In the genomic region with DNA sequence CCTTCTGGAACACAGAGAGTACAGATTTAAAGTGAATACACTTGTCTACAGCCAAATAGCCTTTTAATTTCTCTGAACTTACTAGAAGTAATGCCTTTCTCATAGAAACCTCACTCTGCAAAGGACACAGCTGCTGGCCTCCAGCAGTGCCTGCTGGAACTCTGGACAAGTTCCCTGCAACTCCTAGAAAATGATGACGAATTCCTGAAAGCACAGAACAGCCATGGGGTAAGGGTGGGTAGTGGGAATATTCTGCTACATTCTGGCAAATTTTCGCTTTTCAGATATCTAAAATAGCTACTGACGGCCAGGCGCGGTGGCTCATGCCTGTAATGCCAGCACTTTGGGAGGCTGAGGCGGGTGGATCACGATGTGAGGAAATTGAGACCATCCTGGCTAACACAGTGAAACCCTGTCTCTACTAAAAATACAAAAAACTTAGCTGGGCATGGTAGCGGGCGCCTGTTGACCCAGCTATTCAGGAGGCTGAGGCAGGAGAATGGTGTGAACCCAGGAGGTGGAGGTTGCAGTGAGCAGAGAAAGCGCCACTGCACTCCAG, we compare ENCODE assay signal across 14 cellular contexts. TPM values are rescaled to one million over a fixed set of nuclear protein-coding genes. Genes with fewer than 3 reads are reported as not detected.
A peak's percentile ranks its signal among the peaks of the same experiment; 100 is the strongest.
DNase-seq lines count a peak whose midpoint lies in the region; ATAC-seq and TF ChIP-seq lines count a peak whose summit lies in the region.
"Had no signal": no experiment of that assay in that cellular context is flagged by ENCODE, and none has a peak within 500 bp of the region (broad histone marks: within the 10 kb centered on the region; RNA-seq: fewer than 3 reads in every experiment).

No MANE protein-coding gene starts in this region.

- peaks cover 0 to 14% of the 10 kb centered on the region in 2 donors for H3K27me3 Mint-ChIP-seq in natural killer cell treated with Interleukin-12 subunit alpha and Interleukin-12 subunit beta and Interleukin-15 and Interleukin-18, amount 100 ng/mL, for 72 hours
- H3K27me3 Mint-ChIP-seq: CD4-positive, alpha-beta memory T cell had no signal

- no peak overlapping the region for H3K4me3 Mint-ChIP-seq in natural killer cell treated with Interleukin-12 subunit alpha and Interleukin-12 subunit beta and Interleukin-15 and Interleukin-18, amount 100 ng/mL, for 72 hours
- H3K4me3 Mint-ChIP-seq: CD4-positive, alpha-beta memory T cell had no signal

- no peak overlapping the region for H3K27ac Mint-ChIP-seq in natural killer cell treated with Interleukin-12 subunit alpha and Interleukin-12 subunit beta and Interleukin-15 and Interleukin-18, amount 100 ng/mL, for 72 hours
- H3K27ac Mint-ChIP-seq: CD4-positive, alpha-beta memory T cell had no signal

- H3K27ac ChIP-seq in dorsolateral prefrontal cortex, result peak overlapping the region in 30 of 59 donors; percentile 4 to 62 (median 36)
- H3K27ac ChIP-seq: C4-2B had no signal

- intact Hi-C loops in dorsolateral prefrontal cortex (cut with DNase I), result loop anchor here in 1 of 2 donors (10.0 kb wide), 1 partner anchor 391 kb away; no protein-coding TSS in a partner anchor

- no peak overlapping the region for H3K4me3 ChIP-seq in dorsolateral prefrontal cortex
- H3K4me3 ChIP-seq: HAP-1 had no signal

- ATAC-seq in natural killer cell treated with Interleukin-12 subunit alpha and Interleukin-12 subunit beta and Interleukin-15 and Interleukin-18, amount 100 ng/mL, for 72 hours, result peak; percentile 29 to 52
- ATAC-seq: HepG2 had no signal

- peak; percentile 12 for DNase-seq in LHCN-M2 (ENCODE audit: low read depth)
- peak in 1 of 10 donors; percentile 13 for DNase-seq in dorsolateral prefrontal cortex
- DNase-seq in natural killer cell treated with Interleukin-12 subunit alpha and Interleukin-12 subunit beta and Interleukin-15 and Interleukin-18, amount 100 ng/mL, for 72 hours (ENCODE audit: low spot score), result no peak
- DNase-seq in superior temporal gyrus (ENCODE audit: extremely low spot score), result peak; percentile 48
- no peak for DNase-seq in NCI-H2107 treated with DMSO at 0.1 percent for 48 hours (lab: John Stamatoyannopoulos, UW; ENCODE audit: unreplicated experiment)
- DNase-seq in kidney glomerular epithelial cell (lab: John Stamatoyannopoulos, UW), result no peak
- DNase-seq in HT-29 (ENCODE audit: low spot score), result no peak
- DNase-seq: BE2C; CD4-positive, alpha-beta memory T cell; DMS79; GOT3 had no signal

- no peaks in the 10 kb centered on the region for H3K9me3 Mint-ChIP-seq in natural killer cell treated with Interleukin-12 subunit alpha and Interleukin-12 subunit beta and Interleukin-15 and Interleukin-18, amount 100 ng/mL, for 72 hours

- H3K27me3 ChIP-seq in dorsolateral prefrontal cortex, result no peaks in the 10 kb centered on the region
- H3K27me3 ChIP-seq: BE2C had no signal

- H3K4me1 Mint-ChIP-seq in natural killer cell treated with Interleukin-12 subunit alpha and Interleukin-12 subunit beta and Interleukin-15 and Interleukin-18, amount 100 ng/mL, for 72 hours (ENCODE audit: low read depth in 2 of 2), result peaks cover 32 to 34% of the 10 kb centered on the region in 2 donors

- no peaks in the 10 kb centered on the region for H3K36me3 Mint-ChIP-seq in natural killer cell treated with Interleukin-12 subunit alpha and Interleukin-12 subunit beta and Interleukin-15 and Interleukin-18, amount 100 ng/mL, for 72 hours

- TF ChIP-seq CTCF in dorsolateral prefrontal cortex (IDR thresholded peaks at IDR 0.05 in 54 of 56, conservative IDR thresholded peaks at IDR 0.05 in 2 of 56; ENCODE audit: low read depth in 1 of 56, partially characterized antibody in 56 of 56), result no peak

RNA-seq across cellular contexts. Expression of a gene that starts 34.4 kb away (rescaled TPM):
- total RNA-seq in LHCN-M2 (2014; rRNA removed) (54.3 and 57.3 TPM in 2 replicates), dorsolateral prefrontal cortex (10 to 100 TPM; 28.9 to 62.9 (median 42.7) TPM)
- polyA plus RNA-seq in LHCN-M2 (2012), result 21.9 TPM
- total RNA-seq in natural killer cell treated with Interleukin-12 subunit alpha and Interleukin-12 subunit beta and Interleukin-15 and Interleukin-18, amount 100 ng/mL, for 72 hours, result 10 to 100 TPM; 20.6 to 20.8 TPM
- 42.2 and 56.3 TPM in 2 replicates for total RNA-seq in HT-29 (2014; rRNA removed; shearing (Covaris generic))

Comparison
In these comparisons a context has a peak if more than half of its experiments do, and no peak if none do; other contexts are left out.
1. DNase-seq: peak in LHCN-M2 (single experiment) and superior temporal gyrus (single experiment); none in natural killer cell treated with Interleukin-12 subunit alpha and Interleukin-12 subunit beta and Interleukin-15 and Interleukin-18, amount 100 ng/mL, for 72 hours (single experiment), NCI-H2107 treated with DMSO at 0.1 percent for 48 hours (single experiment), kidney glomerular epithelial cell (single experiment) and HT-29 (single experiment).